ENCODE assay signal across 1 cellular context in the genomic region with DNA sequence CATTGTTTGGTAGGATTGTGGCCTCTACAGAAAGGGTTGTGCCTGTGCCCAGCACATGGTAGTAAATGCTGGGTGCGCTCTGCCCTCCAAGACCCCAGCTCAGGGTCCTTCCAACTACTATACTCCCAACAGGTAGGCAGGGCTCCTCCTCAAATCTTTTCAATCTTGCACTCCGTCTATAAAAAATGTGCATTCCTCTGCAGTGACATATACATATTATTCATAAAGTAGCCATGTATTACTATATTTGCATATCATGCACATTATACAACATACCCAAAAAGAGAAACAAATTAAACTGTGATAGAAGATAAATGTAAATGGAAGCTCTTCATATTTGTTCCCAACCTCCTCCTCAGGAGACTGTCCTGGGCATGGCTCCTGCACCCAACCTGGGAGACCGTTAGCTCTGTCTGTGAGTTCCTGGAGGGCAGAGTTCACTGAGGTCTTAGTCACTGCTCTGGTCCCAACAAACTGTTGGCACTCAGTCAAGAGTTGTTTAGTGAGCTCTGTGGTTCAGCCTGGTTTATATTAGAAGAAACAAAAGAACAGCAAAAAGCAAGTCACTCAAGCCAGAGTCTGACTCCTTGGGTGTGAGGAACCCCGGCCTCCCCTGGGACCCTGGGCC.
TF ChIP-seq lines count a peak whose summit lies in the region.

No MANE protein-coding gene starts in this region.

TF ChIP-seq in HepG2, 621 proteins besides CTCF, POLR2A, EP300 and RAD21 (continued from another document and continues in another):
- no peak for TF ChIP-seq POLR2AphosphoS2 (IDR thresholded peaks at IDR 0.05; ENCODE audit: low read depth, low read length)
- TF ChIP-seq, protein P1, sequence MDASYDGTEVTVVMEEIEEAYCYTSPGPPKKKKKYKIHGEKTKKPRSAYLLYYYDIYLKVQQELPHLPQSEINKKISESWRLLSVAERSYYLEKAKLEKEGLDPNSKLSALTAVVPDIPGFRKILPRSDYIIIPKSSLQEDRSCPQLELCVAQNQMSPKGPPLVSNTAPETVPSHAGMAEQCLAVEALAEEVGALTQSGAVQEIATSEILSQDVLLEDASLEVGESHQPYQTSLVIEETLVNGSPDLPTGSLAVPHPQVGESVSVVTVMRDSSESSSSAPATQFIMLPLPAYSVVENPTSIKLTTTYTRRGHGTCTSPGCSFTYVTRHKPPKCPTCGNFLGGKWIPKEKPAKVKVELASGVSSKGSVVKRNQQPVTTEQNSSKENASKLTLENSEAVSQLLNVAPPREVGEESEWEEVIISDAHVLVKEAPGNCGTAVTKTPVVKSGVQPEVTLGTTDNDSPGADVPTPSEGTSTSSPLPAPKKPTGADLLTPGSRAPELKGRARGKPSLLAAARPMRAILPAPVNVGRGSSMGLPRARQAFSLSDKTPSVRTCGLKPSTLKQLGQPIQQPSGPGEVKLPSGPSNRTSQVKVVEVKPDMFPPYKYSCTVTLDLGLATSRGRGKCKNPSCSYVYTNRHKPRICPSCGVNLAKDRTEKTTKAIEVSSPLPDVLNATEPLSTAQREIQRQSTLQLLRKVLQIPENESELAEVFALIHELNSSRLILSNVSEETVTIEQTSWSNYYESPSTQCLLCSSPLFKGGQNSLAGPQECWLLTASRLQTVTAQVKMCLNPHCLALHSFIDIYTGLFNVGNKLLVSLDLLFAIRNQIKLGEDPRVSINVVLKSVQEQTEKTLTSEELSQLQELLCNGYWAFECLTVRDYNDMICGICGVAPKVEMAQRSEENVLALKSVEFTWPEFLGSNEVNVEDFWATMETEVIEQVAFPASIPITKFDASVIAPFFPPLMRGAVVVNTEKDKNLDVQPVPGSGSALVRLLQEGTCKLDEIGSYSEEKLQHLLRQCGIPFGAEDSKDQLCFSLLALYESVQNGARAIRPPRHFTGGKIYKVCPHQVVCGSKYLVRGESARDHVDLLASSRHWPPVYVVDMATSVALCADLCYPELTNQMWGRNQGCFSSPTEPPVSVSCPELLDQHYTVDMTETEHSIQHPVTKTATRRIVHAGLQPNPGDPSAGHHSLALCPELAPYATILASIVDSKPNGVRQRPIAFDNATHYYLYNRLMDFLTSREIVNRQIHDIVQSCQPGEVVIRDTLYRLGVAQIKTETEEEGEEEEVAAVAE (CRISPR knock-in tag; IDR thresholded peaks at IDR 0.05; ENCODE audit: borderline replicate concordance), result no peak
- TF ChIP-seq ZNF136 (CRISPR knock-in tag; IDR thresholded peaks at IDR 0.05; ENCODE audit: low read depth), result no peak
- TF ChIP-seq HNRNPUL1 (IDR thresholded peaks at IDR 0.05; ENCODE audit: low read depth, low read length), result no peak
- no peak for TF ChIP-seq STAT5B (CRISPR knock-in tag; IDR thresholded peaks at IDR 0.05)
- no peak for TF ChIP-seq U2AF1 (optimal IDR thresholded peaks at IDR 0.05; ENCODE audit: low read depth, low read length)
- TF ChIP-seq, protein P2, sequence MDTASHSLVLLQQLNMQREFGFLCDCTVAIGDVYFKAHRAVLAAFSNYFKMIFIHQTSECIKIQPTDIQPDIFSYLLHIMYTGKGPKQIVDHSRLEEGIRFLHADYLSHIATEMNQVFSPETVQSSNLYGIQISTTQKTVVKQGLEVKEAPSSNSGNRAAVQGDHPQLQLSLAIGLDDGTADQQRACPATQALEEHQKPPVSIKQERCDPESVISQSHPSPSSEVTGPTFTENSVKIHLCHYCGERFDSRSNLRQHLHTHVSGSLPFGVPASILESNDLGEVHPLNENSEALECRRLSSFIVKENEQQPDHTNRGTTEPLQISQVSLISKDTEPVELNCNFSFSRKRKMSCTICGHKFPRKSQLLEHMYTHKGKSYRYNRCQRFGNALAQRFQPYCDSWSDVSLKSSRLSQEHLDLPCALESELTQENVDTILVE (CRISPR knock-in tag; IDR thresholded peaks at IDR 0.05), result no peak
- TF ChIP-seq ISL2 (CRISPR knock-in tag; IDR thresholded peaks at IDR 0.05), result no peak
- TF ChIP-seq ZNF615 (CRISPR knock-in tag; IDR thresholded peaks at IDR 0.05; ENCODE audit: borderline replicate concordance), result no peak
- TF ChIP-seq ZNF383 (CRISPR knock-in tag; IDR thresholded peaks at IDR 0.05; ENCODE audit: borderline replicate concordance), result no peak
- no peak for TF ChIP-seq KLF15 (CRISPR knock-in tag; IDR thresholded peaks at IDR 0.05; ENCODE audit: borderline replicate concordance)
- no peak for TF ChIP-seq SETDB1 (CRISPR knock-in tag; IDR thresholded peaks at IDR 0.05; ENCODE audit: borderline replicate concordance)
- TF ChIP-seq SP140L (CRISPR knock-in tag; IDR thresholded peaks at IDR 0.05; ENCODE audit: borderline replicate concordance), result no peak
- no peak for TF ChIP-seq POGZ (CRISPR knock-in tag; IDR thresholded peaks at IDR 0.05)
- TF ChIP-seq, protein P3, sequence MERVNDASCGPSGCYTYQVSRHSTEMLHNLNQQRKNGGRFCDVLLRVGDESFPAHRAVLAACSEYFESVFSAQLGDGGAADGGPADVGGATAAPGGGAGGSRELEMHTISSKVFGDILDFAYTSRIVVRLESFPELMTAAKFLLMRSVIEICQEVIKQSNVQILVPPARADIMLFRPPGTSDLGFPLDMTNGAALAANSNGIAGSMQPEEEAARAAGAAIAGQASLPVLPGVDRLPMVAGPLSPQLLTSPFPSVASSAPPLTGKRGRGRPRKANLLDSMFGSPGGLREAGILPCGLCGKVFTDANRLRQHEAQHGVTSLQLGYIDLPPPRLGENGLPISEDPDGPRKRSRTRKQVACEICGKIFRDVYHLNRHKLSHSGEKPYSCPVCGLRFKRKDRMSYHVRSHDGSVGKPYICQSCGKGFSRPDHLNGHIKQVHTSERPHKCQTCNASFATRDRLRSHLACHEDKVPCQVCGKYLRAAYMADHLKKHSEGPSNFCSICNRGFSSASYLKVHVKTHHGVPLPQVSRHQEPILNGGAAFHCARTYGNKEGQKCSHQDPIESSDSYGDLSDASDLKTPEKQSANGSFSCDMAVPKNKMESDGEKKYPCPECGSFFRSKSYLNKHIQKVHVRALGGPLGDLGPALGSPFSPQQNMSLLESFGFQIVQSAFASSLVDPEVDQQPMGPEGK (CRISPR knock-in tag; IDR thresholded peaks at IDR 0.05), result no peak
- no peak for TF ChIP-seq TSC22D2 (CRISPR knock-in tag; IDR thresholded peaks at IDR 0.05; ENCODE audit: borderline replicate concordance)
- TF ChIP-seq ZNF446 (CRISPR knock-in tag; IDR thresholded peaks at IDR 0.05), result no peak
- TF ChIP-seq, protein P4, sequence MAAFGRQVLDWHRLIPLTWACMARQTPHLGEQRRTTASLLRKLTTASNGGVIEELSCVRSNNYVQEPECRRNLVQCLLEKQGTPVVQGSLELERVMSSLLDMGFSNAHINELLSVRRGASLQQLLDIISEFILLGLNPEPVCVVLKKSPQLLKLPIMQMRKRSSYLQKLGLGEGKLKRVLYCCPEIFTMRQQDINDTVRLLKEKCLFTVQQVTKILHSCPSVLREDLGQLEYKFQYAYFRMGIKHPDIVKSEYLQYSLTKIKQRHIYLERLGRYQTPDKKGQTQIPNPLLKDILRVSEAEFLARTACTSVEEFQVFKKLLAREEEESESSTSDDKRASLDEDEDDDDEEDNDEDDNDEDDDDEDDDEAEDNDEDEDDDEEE (CRISPR knock-in tag; IDR thresholded peaks at IDR 0.05), result no peak
- TF ChIP-seq NR2F1 (CRISPR knock-in tag; IDR thresholded peaks at IDR 0.05), result peak in 1 of 2 experiments; percentile 43; a peak in 1 of 4 replicates
- TF ChIP-seq ZNF205 (CRISPR knock-in tag; IDR thresholded peaks at IDR 0.05), result peak; percentile 98
- no peak for TF ChIP-seq SIX4 (CRISPR knock-in tag; IDR thresholded peaks at IDR 0.05)
- TF ChIP-seq, protein P5, sequence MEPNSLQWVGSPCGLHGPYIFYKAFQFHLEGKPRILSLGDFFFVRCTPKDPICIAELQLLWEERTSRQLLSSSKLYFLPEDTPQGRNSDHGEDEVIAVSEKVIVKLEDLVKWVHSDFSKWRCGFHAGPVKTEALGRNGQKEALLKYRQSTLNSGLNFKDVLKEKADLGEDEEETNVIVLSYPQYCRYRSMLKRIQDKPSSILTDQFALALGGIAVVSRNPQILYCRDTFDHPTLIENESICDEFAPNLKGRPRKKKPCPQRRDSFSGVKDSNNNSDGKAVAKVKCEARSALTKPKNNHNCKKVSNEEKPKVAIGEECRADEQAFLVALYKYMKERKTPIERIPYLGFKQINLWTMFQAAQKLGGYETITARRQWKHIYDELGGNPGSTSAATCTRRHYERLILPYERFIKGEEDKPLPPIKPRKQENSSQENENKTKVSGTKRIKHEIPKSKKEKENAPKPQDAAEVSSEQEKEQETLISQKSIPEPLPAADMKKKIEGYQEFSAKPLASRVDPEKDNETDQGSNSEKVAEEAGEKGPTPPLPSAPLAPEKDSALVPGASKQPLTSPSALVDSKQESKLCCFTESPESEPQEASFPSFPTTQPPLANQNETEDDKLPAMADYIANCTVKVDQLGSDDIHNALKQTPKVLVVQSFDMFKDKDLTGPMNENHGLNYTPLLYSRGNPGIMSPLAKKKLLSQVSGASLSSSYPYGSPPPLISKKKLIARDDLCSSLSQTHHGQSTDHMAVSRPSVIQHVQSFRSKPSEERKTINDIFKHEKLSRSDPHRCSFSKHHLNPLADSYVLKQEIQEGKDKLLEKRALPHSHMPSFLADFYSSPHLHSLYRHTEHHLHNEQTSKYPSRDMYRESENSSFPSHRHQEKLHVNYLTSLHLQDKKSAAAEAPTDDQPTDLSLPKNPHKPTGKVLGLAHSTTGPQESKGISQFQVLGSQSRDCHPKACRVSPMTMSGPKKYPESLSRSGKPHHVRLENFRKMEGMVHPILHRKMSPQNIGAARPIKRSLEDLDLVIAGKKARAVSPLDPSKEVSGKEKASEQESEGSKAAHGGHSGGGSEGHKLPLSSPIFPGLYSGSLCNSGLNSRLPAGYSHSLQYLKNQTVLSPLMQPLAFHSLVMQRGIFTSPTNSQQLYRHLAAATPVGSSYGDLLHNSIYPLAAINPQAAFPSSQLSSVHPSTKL (CRISPR knock-in tag; IDR thresholded peaks at IDR 0.05), result 0 out of 2 replicates have a peak, but pooled peaks have one; percentile 13
- TF ChIP-seq RFXAP (CRISPR knock-in tag; IDR thresholded peaks at IDR 0.05; ENCODE audit: borderline replicate concordance), result no peak
- TF ChIP-seq RBAK (CRISPR knock-in tag; IDR thresholded peaks at IDR 0.05), result no peak
- TF ChIP-seq, protein P6, sequence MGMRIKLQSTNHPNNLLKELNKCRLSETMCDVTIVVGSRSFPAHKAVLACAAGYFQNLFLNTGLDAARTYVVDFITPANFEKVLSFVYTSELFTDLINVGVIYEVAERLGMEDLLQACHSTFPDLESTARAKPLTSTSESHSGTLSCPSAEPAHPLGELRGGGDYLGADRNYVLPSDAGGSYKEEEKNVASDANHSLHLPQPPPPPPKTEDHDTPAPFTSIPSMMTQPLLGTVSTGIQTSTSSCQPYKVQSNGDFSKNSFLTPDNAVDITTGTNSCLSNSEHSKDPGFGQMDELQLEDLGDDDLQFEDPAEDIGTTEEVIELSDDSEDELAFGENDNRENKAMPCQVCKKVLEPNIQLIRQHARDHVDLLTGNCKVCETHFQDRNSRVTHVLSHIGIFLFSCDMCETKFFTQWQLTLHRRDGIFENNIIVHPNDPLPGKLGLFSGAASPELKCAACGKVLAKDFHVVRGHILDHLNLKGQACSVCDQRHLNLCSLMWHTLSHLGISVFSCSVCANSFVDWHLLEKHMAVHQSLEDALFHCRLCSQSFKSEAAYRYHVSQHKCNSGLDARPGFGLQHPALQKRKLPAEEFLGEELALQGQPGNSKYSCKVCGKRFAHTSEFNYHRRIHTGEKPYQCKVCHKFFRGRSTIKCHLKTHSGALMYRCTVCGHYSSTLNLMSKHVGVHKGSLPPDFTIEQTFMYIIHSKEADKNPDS (CRISPR knock-in tag; IDR thresholded peaks at IDR 0.05), result no peak
- TF ChIP-seq ZNF607 (CRISPR knock-in tag; IDR thresholded peaks at IDR 0.05; ENCODE audit: borderline replicate concordance), result no peak
- TF ChIP-seq, protein P7, sequence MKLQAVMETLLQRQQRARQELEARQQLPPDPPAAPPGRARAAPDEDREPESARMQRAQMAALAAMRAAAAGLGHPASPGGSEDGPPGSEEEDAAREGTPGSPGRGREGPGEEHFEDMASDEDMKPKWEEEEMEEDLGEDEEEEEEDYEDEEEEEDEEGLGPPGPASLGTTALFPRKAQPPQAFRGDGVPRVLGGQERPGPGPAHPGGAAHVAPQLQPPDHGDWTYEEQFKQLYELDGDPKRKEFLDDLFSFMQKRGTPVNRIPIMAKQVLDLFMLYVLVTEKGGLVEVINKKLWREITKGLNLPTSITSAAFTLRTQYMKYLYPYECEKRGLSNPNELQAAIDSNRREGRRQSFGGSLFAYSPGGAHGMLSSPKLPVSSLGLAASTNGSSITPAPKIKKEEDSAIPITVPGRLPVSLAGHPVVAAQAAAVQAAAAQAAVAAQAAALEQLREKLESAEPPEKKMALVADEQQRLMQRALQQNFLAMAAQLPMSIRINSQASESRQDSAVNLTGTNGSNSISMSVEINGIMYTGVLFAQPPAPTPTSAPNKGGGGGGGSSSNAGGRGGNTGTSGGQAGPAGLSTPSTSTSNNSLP (IDR thresholded peaks at IDR 0.05; ENCODE audit: low read depth, low read length), result no peak
- 0 out of 2 replicates have a peak, but pooled peaks have one; percentile 14 for TF ChIP-seq GATAD2A (CRISPR knock-in tag; IDR thresholded peaks at IDR 0.05)
- no peak for TF ChIP-seq THYN1 (CRISPR knock-in tag; IDR thresholded peaks at IDR 0.05; ENCODE audit: borderline replicate concordance, low read depth)
- TF ChIP-seq ZNF644 (CRISPR knock-in tag; IDR thresholded peaks at IDR 0.05; ENCODE audit: low read depth), result peak; percentile 71; the same call in 1 of the 2 replicates
- TF ChIP-seq, protein P8, sequence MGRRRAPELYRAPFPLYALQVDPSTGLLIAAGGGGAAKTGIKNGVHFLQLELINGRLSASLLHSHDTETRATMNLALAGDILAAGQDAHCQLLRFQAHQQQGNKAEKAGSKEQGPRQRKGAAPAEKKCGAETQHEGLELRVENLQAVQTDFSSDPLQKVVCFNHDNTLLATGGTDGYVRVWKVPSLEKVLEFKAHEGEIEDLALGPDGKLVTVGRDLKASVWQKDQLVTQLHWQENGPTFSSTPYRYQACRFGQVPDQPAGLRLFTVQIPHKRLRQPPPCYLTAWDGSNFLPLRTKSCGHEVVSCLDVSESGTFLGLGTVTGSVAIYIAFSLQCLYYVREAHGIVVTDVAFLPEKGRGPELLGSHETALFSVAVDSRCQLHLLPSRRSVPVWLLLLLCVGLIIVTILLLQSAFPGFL (CRISPR knock-in tag; IDR thresholded peaks at IDR 0.05), result no peak
- TF ChIP-seq, protein P9, sequence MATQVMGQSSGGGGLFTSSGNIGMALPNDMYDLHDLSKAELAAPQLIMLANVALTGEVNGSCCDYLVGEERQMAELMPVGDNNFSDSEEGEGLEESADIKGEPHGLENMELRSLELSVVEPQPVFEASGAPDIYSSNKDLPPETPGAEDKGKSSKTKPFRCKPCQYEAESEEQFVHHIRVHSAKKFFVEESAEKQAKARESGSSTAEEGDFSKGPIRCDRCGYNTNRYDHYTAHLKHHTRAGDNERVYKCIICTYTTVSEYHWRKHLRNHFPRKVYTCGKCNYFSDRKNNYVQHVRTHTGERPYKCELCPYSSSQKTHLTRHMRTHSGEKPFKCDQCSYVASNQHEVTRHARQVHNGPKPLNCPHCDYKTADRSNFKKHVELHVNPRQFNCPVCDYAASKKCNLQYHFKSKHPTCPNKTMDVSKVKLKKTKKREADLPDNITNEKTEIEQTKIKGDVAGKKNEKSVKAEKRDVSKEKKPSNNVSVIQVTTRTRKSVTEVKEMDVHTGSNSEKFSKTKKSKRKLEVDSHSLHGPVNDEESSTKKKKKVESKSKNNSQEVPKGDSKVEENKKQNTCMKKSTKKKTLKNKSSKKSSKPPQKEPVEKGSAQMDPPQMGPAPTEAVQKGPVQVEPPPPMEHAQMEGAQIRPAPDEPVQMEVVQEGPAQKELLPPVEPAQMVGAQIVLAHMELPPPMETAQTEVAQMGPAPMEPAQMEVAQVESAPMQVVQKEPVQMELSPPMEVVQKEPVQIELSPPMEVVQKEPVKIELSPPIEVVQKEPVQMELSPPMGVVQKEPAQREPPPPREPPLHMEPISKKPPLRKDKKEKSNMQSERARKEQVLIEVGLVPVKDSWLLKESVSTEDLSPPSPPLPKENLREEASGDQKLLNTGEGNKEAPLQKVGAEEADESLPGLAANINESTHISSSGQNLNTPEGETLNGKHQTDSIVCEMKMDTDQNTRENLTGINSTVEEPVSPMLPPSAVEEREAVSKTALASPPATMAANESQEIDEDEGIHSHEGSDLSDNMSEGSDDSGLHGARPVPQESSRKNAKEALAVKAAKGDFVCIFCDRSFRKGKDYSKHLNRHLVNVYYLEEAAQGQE (IDR thresholded peaks at IDR 0.05; ENCODE audit: borderline replicate concordance in 1 of 2, low read depth in 1 of 2, low read length in 2 of 2), result no peak
